34 cellular contexts compared by ENCODE assay signal in genomic region chr9:72696481-72696880, GRCh38.
"Had no signal": no experiment of that assay in that cellular context is flagged by ENCODE, and none has a peak within 500 bp of the region (broad histone marks: within the 10 kb centered on the region; RNA-seq: fewer than 3 reads in every experiment).

No MANE protein-coding gene starts in this region.

- H3K27me3 ChIP-seq: ascending aorta, cardiac muscle cell had no signal

- ATAC-seq: activated CD8-positive, alpha-beta T cell treated with anti-CD3 and anti-CD28 coated beads for 36 hours; activated naive CD4-positive, alpha-beta T cell treated with anti-CD3 and anti-CD28 coated beads, Interleukin-2, amount 50 U/mL, for 72 hours; activated T-cell treated with anti-CD3 and anti-CD28 coated beads, Interleukin-2, amount 50 U/mL, for 4 hours; activated T-cell treated with anti-CD3 and anti-CD28 coated beads, Interleukin-2, amount 50 U/mL, for 72 hours; activated T-helper 17 cell treated with anti-CD3 and anti-CD28 coated beads, Interleukin-2, amount 50 U/mL, for 72 hours; T-cell had no signal

- H3K4me1 Mint-ChIP-seq: activated B cell treated with CpG ODN at 0.5 μM for 24 hours; activated CD4-positive, alpha-beta T cell treated with anti-CD3 and anti-CD28 coated beads, Interleukin-2, amount 10 ng/mL, durations not matched to agents 24 days and 14 days; activated naive CD8-positive, alpha-beta T cell treated with anti-CD3 and anti-CD28 coated beads for 36 hours; activated T-helper 17 cell treated with anti-CD3 and anti-CD28 coated beads, Interleukin-2, amount 50 U/mL, for 72 hours; central memory CD8-positive, alpha-beta T cell; T-cell had no signal

- DNase-seq: activated B cell treated with CpG ODN at 0.5 μM for 24 hours; activated CD4-positive, alpha-beta memory T cell treated with anti-CD3 and anti-CD28 coated beads for 36 hours; activated CD4-positive, alpha-beta T cell treated with anti-CD3 and anti-CD28 coated beads for 4 hours; activated CD4-positive, alpha-beta T cell treated with anti-CD3 and anti-CD28 coated beads, Interleukin-2, amount 10 ng/mL, durations not matched to agents 24 days and 14 days; activated CD4-positive, alpha-beta T cell treated with anti-CD3 and anti-CD28 coated beads, Interleukin-2, amount 50 U/mL, for 1 hour; activated CD4-positive, alpha-beta T cell treated with anti-CD3 and anti-CD28 coated beads, Interleukin-2, amount 50 U/mL, for 4 hours; activated CD4-positive, CD25-positive, alpha-beta regulatory T cell treated with anti-CD3 and anti-CD28 coated beads, Interleukin-2, amount 50 U/mL, for 72 hours; activated CD8-positive, alpha-beta memory T cell treated with anti-CD3 and anti-CD28 coated beads, Interleukin-2, amount 50 U/mL, for 4 hours; activated CD8-positive, alpha-beta T cell treated with anti-CD3 and anti-CD28 coated beads for 36 hours; activated effector memory CD4-positive, alpha-beta T cell treated with anti-CD3 and anti-CD28 coated beads, Interleukin-2, amount 50 U/mL, for 16 hours; activated gamma-delta T cell treated with Interleukin-2 at 50 U/mL for 16 hours; activated naive CD4-positive, alpha-beta T cell; activated naive CD4-positive, alpha-beta T cell treated with anti-CD3 and anti-CD28 coated beads for 36 hours; activated naive CD4-positive, alpha-beta T cell treated with anti-CD3 and anti-CD28 coated beads, Interleukin-2, amount 50 U/mL, for 16 hours; activated naive CD8-positive, alpha-beta T cell treated with anti-CD3 and anti-CD28 coated beads for 36 hours; activated T-cell treated with anti-CD3 and anti-CD28 coated beads for 4 hours; activated T-cell treated with anti-CD3 and anti-CD28 coated beads, Interleukin-2, amount 50 U/mL, for 1 hour; activated T-cell treated with anti-CD3 and anti-CD28 coated beads, Interleukin-2, amount 50 U/mL, for 4 hours; activated T-cell treated with anti-CD3 and anti-CD28 coated beads, Interleukin-2, amount 50 U/mL, for 72 hours; amygdala; anterior cingulate cortex; cerebellar nuclear complex; T-cell; T-helper 2 cell; T-helper 9 cell had no signal

- H3K27me3 Mint-ChIP-seq: brain had no signal

- H3K36me3 Mint-ChIP-seq: activated CD4-positive, alpha-beta memory T cell treated with anti-CD3 and anti-CD28 coated beads for 36 hours; activated naive CD4-positive, alpha-beta T cell treated with anti-CD3 and anti-CD28 coated beads, Interleukin-2, amount 50 U/mL, for 72 hours; activated naive CD8-positive, alpha-beta T cell treated with anti-CD3 and anti-CD28 coated beads for 36 hours; brain; T-cell had no signal

- H3K27ac ChIP-seq: ascending aorta, cardiac muscle cell, VCaP had no signal

- H3K4me3 ChIP-seq: ascending aorta, cardiac muscle cell had no signal

- H3K9me3 ChIP-seq: ascending aorta had no signal

- H3K4me3 Mint-ChIP-seq: activated B cell treated with CpG ODN at 0.5 μM for 24 hours; activated CD4-positive, alpha-beta memory T cell treated with anti-CD3 and anti-CD28 coated beads for 36 hours; activated CD4-positive, alpha-beta T cell treated with anti-CD3 and anti-CD28 coated beads, Interleukin-2, amount 10 ng/mL, durations not matched to agents 24 days and 14 days; activated CD8-positive, alpha-beta T cell treated with anti-CD3 and anti-CD28 coated beads for 36 hours; activated naive CD4-positive, alpha-beta T cell treated with anti-CD3 and anti-CD28 coated beads for 36 hours; activated naive CD8-positive, alpha-beta T cell treated with anti-CD3 and anti-CD28 coated beads for 36 hours; activated T-cell treated with anti-CD3 and anti-CD28 coated beads, Interleukin-2, amount 50 U/mL, for 4 hours; activated T-cell treated with anti-CD3 and anti-CD28 coated beads, Interleukin-2, amount 50 U/mL, for 72 hours; activated T-helper 1 cell treated with anti-CD3 and anti-CD28 coated beads, Interleukin-12 subunit alpha, Interleukin-12 subunit beta, Interleukin-2, Interleukin-4 antibody, amounts not matched to agents 30 ng/mL and 10 ng/mL and 1 ng/mL, durations not matched to agents 14 hours and 24 hours and 36 hours; activated T-helper 17 cell treated with anti-CD3 and anti-CD28 coated beads, Interleukin-2, amount 50 U/mL, for 72 hours; brain; central memory CD8-positive, alpha-beta T cell; T-cell; T-helper 2 cell treated with Interferon-gamma antibody and Interleukin-4, amounts not matched to agents 5 μg/mL and 100 μg/mL, for 36 hours had no signal

- H3K27ac Mint-ChIP-seq: activated B cell treated with CpG ODN at 0.5 μM for 24 hours; activated CD4-positive, alpha-beta memory T cell treated with anti-CD3 and anti-CD28 coated beads for 36 hours; activated CD4-positive, alpha-beta T cell treated with anti-CD3 and anti-CD28 coated beads, Interleukin-2, amount 10 ng/mL, durations not matched to agents 24 days and 14 days; activated CD8-positive, alpha-beta T cell treated with anti-CD3 and anti-CD28 coated beads for 36 hours; activated naive CD4-positive, alpha-beta T cell treated with anti-CD3 and anti-CD28 coated beads for 36 hours; activated naive CD4-positive, alpha-beta T cell treated with anti-CD3 and anti-CD28 coated beads, Interleukin-2, amount 50 U/mL, for 72 hours; activated naive CD8-positive, alpha-beta T cell treated with anti-CD3 and anti-CD28 coated beads for 36 hours; activated T-cell treated with anti-CD3 and anti-CD28 coated beads, Interleukin-2, amount 50 U/mL, for 72 hours; activated T-helper 1 cell treated with anti-CD3 and anti-CD28 coated beads, Interleukin-12 subunit alpha, Interleukin-12 subunit beta, Interleukin-2, Interleukin-4 antibody, amounts not matched to agents 30 ng/mL and 10 ng/mL and 1 ng/mL, durations not matched to agents 14 hours and 24 hours and 36 hours; activated T-helper 17 cell treated with anti-CD3 and anti-CD28 coated beads, Interleukin-2, amount 50 U/mL, for 72 hours; T-cell; T-helper 2 cell treated with Interferon-gamma antibody and Interleukin-4, amounts not matched to agents 5 μg/mL and 100 μg/mL, for 36 hours had no signal

- H3K36me3 ChIP-seq: ascending aorta, cardiac muscle cell had no signal

- H3K4me1 ChIP-seq: ascending aorta had no signal
